1 cellular context compared by ENCODE assay signal in genomic region chr19:9608912-9609311, GRCh38.
TF ChIP-seq lines count a peak whose summit lies in the region.

No MANE protein-coding gene starts in this region.

TF ChIP-seq in HepG2, 621 proteins besides CTCF, POLR2A, EP300 and RAD21:
- TF ChIP-seq E2F5 (CRISPR knock-in tag; conservative IDR thresholded peaks at IDR 0.05) (no peak), POLR2G (IDR thresholded peaks at IDR 0.05; ENCODE audit: low read depth, low read length) (0 out of 2 replicates have a peak, but pooled peaks have one; percentile 23), RXRA (CRISPR knock-in tag; IDR thresholded peaks at IDR 0.05) (no peak), TFDP1 (CRISPR knock-in tag; IDR thresholded peaks at IDR 0.05; ENCODE audit: borderline replicate concordance) (no peak), SP140L (CRISPR knock-in tag; IDR thresholded peaks at IDR 0.05; ENCODE audit: borderline replicate concordance) (no peak), RFXAP (CRISPR knock-in tag; IDR thresholded peaks at IDR 0.05; ENCODE audit: borderline replicate concordance) (no peak), ZNF432 (CRISPR knock-in tag; IDR thresholded peaks at IDR 0.05; ENCODE audit: borderline replicate concordance) (no peak), ZNF761 (CRISPR knock-in tag; conservative IDR thresholded peaks at IDR 0.05) (peak; percentile 95; the same call in 1 of the 2 replicates), ATF2 (CRISPR knock-in tag; IDR thresholded peaks at IDR 0.05) (no peak), ZNF746 (CRISPR knock-in tag; IDR thresholded peaks at IDR 0.05) (no peak), ZNF546 (CRISPR knock-in tag; conservative IDR thresholded peaks at IDR 0.05) (no peak), ZNF124 (CRISPR knock-in tag; IDR thresholded peaks at IDR 0.05) (no peak), CCAR2 (optimal IDR thresholded peaks at IDR 0.05; ENCODE audit: low read depth, low read length) (no peak), TAF15 (IDR thresholded peaks at IDR 0.05; ENCODE audit: low read depth, low read length, poor library complexity, severe bottlenecking) (no peak)
TF ChIP-seq in HepG2: peak in this region for 2.
